Comparison of ENCODE assay signal across 12 cellular contexts in the genomic region with DNA sequence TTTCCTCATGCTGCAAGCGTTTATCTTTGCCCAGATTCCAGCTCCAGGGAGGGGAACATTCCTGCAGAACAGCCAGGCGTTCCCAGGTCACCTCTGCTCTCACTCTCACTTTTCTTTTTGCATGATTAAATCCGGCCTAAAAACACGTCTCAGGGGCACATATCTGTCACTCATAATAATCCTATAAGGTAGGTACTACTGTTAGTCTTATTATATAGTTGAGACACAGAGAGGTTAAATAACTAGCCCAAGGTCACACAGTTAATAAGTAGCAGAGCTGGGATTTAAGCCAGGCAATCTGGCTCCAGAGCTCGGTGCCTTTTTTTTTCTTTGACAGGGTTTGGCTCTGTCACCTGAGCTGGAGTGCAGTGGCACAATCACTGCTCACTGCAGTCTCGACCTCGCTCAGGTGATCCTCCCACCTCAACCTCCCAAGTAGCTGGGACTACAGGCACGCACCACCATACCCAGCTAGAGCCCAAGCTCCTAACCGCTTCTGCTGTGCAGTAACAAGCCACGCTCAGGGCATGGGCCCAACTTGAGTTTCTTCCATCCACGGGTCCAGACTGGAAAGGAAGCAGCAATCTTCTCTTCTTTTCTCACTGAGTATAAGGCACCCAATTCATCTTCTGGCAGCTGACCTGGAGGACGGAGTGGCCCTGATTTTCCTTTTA.
A peak's percentile ranks its signal among the peaks of the same experiment; 100 is the strongest.
DNase-seq lines count a peak whose midpoint lies in the region; ATAC-seq and TF ChIP-seq lines count a peak whose summit lies in the region.
"Had no signal": no experiment of that assay in that cellular context is flagged by ENCODE, and none has a peak within 500 bp of the region (broad histone marks: within the 10 kb centered on the region; RNA-seq: fewer than 3 reads in every experiment).

No MANE protein-coding gene starts in this region.

- no peak overlapping the region for H3K9ac ChIP-seq in smooth muscle cell (ENCODE audit: low read depth)
- H3K9ac ChIP-seq: parathyroid adenoma had no signal

- no peak for ATAC-seq in GM21619 (IDR thresholded peaks at IDR 0.05; ENCODE audit: unreplicated experiment)

- no peak overlapping the region for H3K4me3 ChIP-seq in smooth muscle cell

- peak; percentile 69 for DNase-seq in HT-29 (ENCODE audit: low spot score)
- DNase-seq in dedifferentiated amniotic fluid mesenchymal stem cell (ENCODE audit: extremely low spot score): peak; percentile 58
- DNase-seq in kidney glomerular epithelial cell (lab: John Stamatoyannopoulos, UW): peak; percentile 97
- no peak for DNase-seq in smooth muscle cell (lab: John Stamatoyannopoulos, UW; ENCODE audit: unreplicated experiment)
- no peak for DNase-seq in T-helper 2 cell
- DNase-seq in RKO (ENCODE audit: low spot score): no peak
- no peak for DNase-seq in middle frontal gyrus (ENCODE audit: extremely low spot score, low spot score)
- DNase-seq: DMS153, erythroblast, NCI-H1694 treated with DMSO at 0.1 percent for 48 hours had no signal

- no peaks in the 10 kb centered on the region for H3K27me3 ChIP-seq in smooth muscle cell (ENCODE audit: low read depth)

- no peaks in the 10 kb centered on the region for H3K9me3 ChIP-seq in smooth muscle cell (replicated peaks; ENCODE audit: low read depth)

- no peaks in the 10 kb centered on the region for H4K20me1 ChIP-seq in smooth muscle cell (ENCODE audit: low read depth)

- H3F3A ChIP-seq in smooth muscle cell (ENCODE audit: low read depth): no peaks in the 10 kb centered on the region

- no peak overlapping the region for H3K27ac ChIP-seq in smooth muscle cell (ENCODE audit: low read depth)
- H3K27ac ChIP-seq: parathyroid adenoma had no signal

- no peak overlapping the region for H2AFZ ChIP-seq in smooth muscle cell (ENCODE audit: low read depth)
- H2AFZ ChIP-seq: parathyroid adenoma had no signal

- H3K79me2 ChIP-seq in smooth muscle cell (ENCODE audit: low read depth): no peaks in the 10 kb centered on the region
- H3K79me2 ChIP-seq: parathyroid adenoma had no signal

- H3K4me1 ChIP-seq in smooth muscle cell (ENCODE audit: low read depth): no peaks in the 10 kb centered on the region

- H3K36me3 ChIP-seq in smooth muscle cell (ENCODE audit: low read depth): no peaks in the 10 kb centered on the region

- peak overlapping the region; percentile 4 for H3K4me2 ChIP-seq in smooth muscle cell

- 69% methylated on average over 12 of the region's 12 CpGs for WGBS in smooth muscle cell (ENCODE audit: low lambda C conversion rate)

- TF ChIP-seq CTCF in smooth muscle cell (IDR thresholded peaks at IDR 0.05; ENCODE audit: borderline replicate concordance, insufficient read depth, poor library complexity, severe bottlenecking): no peak

Comparison
In these comparisons a context has a peak if more than half of its experiments do, and no peak if none do; other contexts are left out.
1. DNase-seq: peak in HT-29 (single experiment), dedifferentiated amniotic fluid mesenchymal stem cell (single experiment) and kidney glomerular epithelial cell (single experiment); none in smooth muscle cell (single experiment), T-helper 2 cell (0 of 5), RKO (single experiment) and middle frontal gyrus (single experiment).